Comparison of ENCODE assay signal across 7 cellular contexts in genomic region chr1:220487297-220487820, GRCh38. TPM values are rescaled to one million over a fixed set of nuclear protein-coding genes. Genes with fewer than 3 reads are reported as not detected.
A peak's percentile ranks its signal among the peaks of the same experiment; 100 is the strongest.
DNase-seq lines count a peak whose midpoint lies in the region; ATAC-seq, FAIRE-seq and TF ChIP-seq lines count a peak whose summit lies in the region.

No MANE protein-coding gene starts in this region.

- H3K36me3 ChIP-seq in MG63, result no peaks in the 10 kb centered on the region

- ATAC-seq in HG03342 (IDR thresholded peaks at IDR 0.05; ENCODE audit: unreplicated experiment), result peak; percentile 60

- H3K9me3 ChIP-seq in MG63, result no peaks in the 10 kb centered on the region

- H3K4me3 ChIP-seq in MG63, result no peak overlapping the region

- FAIRE-seq in colon (lab: Jason Lieb, UNC), result peak; percentile 77

- H3K27me3 ChIP-seq in MG63, result no peaks in the 10 kb centered on the region

- no peak for TF ChIP-seq POLR2A in erythroblast (IDR thresholded peaks at IDR 0.05; ENCODE audit: low read length)

- peak; percentile 85 for DNase-seq in NCI-H2196 (lab: John Stamatoyannopoulos, UW; ENCODE audit: unreplicated experiment)
- DNase-seq in stimulated activated CD4-positive, alpha-beta T cell treated with anti-CD3 and anti-CD28 coated beads, Interleukin-15, amount 100 ng/mL, for 48 hours (ENCODE audit: low read depth in 2 of 2), result peak; percentile 18 to 22
- DNase-seq in erythroblast (lab: John Stamatoyannopoulos, UW), result no peak
- DNase-seq in MG63, result no peak
- no peak for DNase-seq in NCI-H226

RNA-seq across cellular contexts. Expression of gene MARK1, which starts 40.6 kb away (rescaled TPM):
- total RNA-seq in MG63 (2014; rRNA removed; shearing (Covaris generic); ENCODE audit: low replicate concordance), result not detected in 2 replicates

Comparison
In these comparisons a context has a peak if more than half of its experiments do, and no peak if none do; other contexts are left out.
1. DNase-seq: peak in NCI-H2196 (single experiment) and stimulated activated CD4-positive, alpha-beta T cell treated with anti-CD3 and anti-CD28 coated beads, Interleukin-15, amount 100 ng/mL, for 48 hours (2 of 2); none in erythroblast (0 of 2), MG63 (single experiment) and NCI-H226 (single experiment).